In the genomic region with DNA sequence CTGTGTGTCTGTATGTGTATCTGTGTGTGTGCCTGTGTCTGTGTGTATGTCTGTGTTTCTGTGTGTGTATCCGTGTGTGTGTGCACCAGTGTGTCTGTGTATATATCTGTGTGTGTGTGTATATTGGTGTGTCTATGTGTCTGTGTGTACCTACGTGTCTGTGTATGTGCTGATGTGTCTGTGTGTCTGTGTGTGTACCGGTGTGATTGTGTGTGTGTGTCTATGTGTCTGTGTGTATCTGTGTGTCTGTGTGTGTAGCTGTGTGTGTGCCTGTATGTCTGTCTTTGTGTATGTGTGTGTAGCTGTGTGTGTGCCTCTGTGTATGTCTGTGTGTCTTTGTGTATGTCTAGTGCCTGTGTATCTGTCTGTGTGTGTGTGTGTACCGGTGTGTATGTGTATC, we compare ENCODE assay signal across 19 cellular contexts. TPM values are rescaled to one million over a fixed set of nuclear protein-coding genes. Genes with fewer than 3 reads are reported as not detected.
DNase-seq lines count a peak whose midpoint lies in the region; ATAC-seq, FAIRE-seq and TF ChIP-seq lines count a peak whose summit lies in the region.
"Had no signal": no experiment of that assay in that cellular context is flagged by ENCODE, and none has a peak within 500 bp of the region (broad histone marks: within the 10 kb centered on the region; RNA-seq: fewer than 3 reads in every experiment).

No MANE protein-coding gene starts in this region.

- H2BK5ac ChIP-seq in neuronal stem cell (ENCODE audit: low read length) = no peak overlapping the region

- H4K20me1 ChIP-seq in HepG2 (ENCODE audit: insufficient read depth, low read length) = no peaks in the 10 kb centered on the region

- H3K9me3 Mint-ChIP-seq in nephron progenitor cell = no peaks in the 10 kb centered on the region
- H3K9me3 Mint-ChIP-seq: CD8-positive, alpha-beta T cell; IgD-negative memory B cell had no signal

- no peak overlapping the region for H2BK15ac ChIP-seq in neuronal stem cell (ENCODE audit: low read length)

- in situ Hi-C loops in HepG2 (cut with HindIII; ENCODE audit: extremely low pct_ligation_motif_present, low pct_unique_long_range_greater_than_20kb) = no loop called here

- TF ChIP-seq POLR2A in HepG2 (IDR thresholded peaks at IDR 0.05; ENCODE audit: insufficient read depth in 1 of 2, low read depth in 2 of 2, low read length in 2 of 2) = no peak
- no peak for TF ChIP-seq POLR2A in right lobe of liver (IDR thresholded peaks at IDR 0.05)

- no peak overlapping the region for H3K18ac ChIP-seq in neuronal stem cell (ENCODE audit: low read length)

- H3K27me3 Mint-ChIP-seq in nephron progenitor cell (ENCODE audit: low read depth, poor library complexity) = peaks cover 40% of the 10 kb centered on the region

- no peak for TF ChIP-seq RAD21 in HepG2 (CRISPR knock-in tag; IDR thresholded peaks at IDR 0.05)

- H3K9ac ChIP-seq in HepG2 (ENCODE audit: insufficient read depth, low read depth, low read length) (no peak overlapping the region), neuronal stem cell (ENCODE audit: low read depth, low read length, poor library complexity) (no peak overlapping the region)
- H3K9ac ChIP-seq: KMS-11 had no signal

- H4K8ac ChIP-seq in neuronal stem cell (ENCODE audit: low read depth, low read length) = no peak overlapping the region

- BruUV-seq in HepG2 (replicated peaks; lab: Mats Ljungman, UMichigan) = no TSS peak

- no peaks in the 10 kb centered on the region for H3K4me1 Mint-ChIP-seq in nephron progenitor cell
- H3K4me1 Mint-ChIP-seq: CD14-positive monocyte, IgD-negative memory B cell had no signal

- POLR2A ChIA-PET in HepG2 (lab: Yijun Ruan, JAX) = no interaction called here

- H3K27me3 ChIP-seq in HepG2 (ENCODE audit: control insufficient read depth in 1 of 2, insufficient read depth in 2 of 2, low read length in 2 of 2) = 0 out of 5 replicates have a peak, but pooled peaks cover 0 to 1% of the 10 kb centered on the region in 2 experiments
- no peaks in the 10 kb centered on the region for H3K27me3 ChIP-seq in right lobe of liver
- peaks cover under 1% of the 10 kb centered on the region for H3K27me3 ChIP-seq in bronchial epithelial cell (ENCODE audit: control insufficient read depth, insufficient read depth, low read length)
- peaks cover 0 to 17% (median 0%) of the 10 kb centered on the region in 3 experiments for H3K27me3 ChIP-seq in neuronal stem cell (ENCODE audit: control insufficient read depth in 3 of 3, insufficient read depth in 3 of 3, low read depth in 1 of 3, low read length in 3 of 3)

- no peak overlapping the region for H2AK5ac ChIP-seq in neuronal stem cell (ENCODE audit: low read depth, low read length)

- H3K4ac ChIP-seq in neuronal stem cell (ENCODE audit: low read length) = no peak overlapping the region

- no peak overlapping the region for H2BK12ac ChIP-seq in neuronal stem cell (ENCODE audit: low read length)

- no peaks in the 10 kb centered on the region for H3K36me3 Mint-ChIP-seq in nephron progenitor cell (ENCODE audit: low read depth)
- H3K36me3 Mint-ChIP-seq: CD14-positive monocyte; CD8-positive, alpha-beta T cell; IgD-negative memory B cell had no signal

- DNase-seq in HepG2 (ENCODE audit: low spot score) (no peak), right lobe of liver (no peak), bronchial epithelial cell (ENCODE audit: low read depth) (no peak), neuronal stem cell (ENCODE audit: low spot score) (no peak), HTR-8/SVneo (ENCODE audit: insufficient read length, low spot score) (no peak), DMS153 treated with DMSO at 0.1 percent for 48 hours (lab: John Stamatoyannopoulos, UW; ENCODE audit: unreplicated experiment) (no peak), nephron progenitor cell (no peak)
- DNase-seq in activated CD8-positive, alpha-beta memory T cell treated with anti-CD3 and anti-CD28 coated beads for 24 hours = no peak
- DNase-seq: CD8-positive, alpha-beta T cell; COR-L47; DMS53; GF-D8; HCEC 1CT had no signal

- no peak overlapping the region for H3K27ac Mint-ChIP-seq in nephron progenitor cell
- H3K27ac Mint-ChIP-seq: CD14-positive monocyte; CD8-positive, alpha-beta T cell; IgD-negative memory B cell had no signal

- TF ChIP-seq EP300 in HepG2 (IDR thresholded peaks at IDR 0.05; ENCODE audit: low read depth in 2 of 2, low read length in 2 of 2) (no peak), HepG2 (CRISPR knock-in tag; IDR thresholded peaks at IDR 0.05; ENCODE audit: borderline replicate concordance) (no peak)

- H3K4me3 ChIP-seq in HepG2 (replicated peaks in 1 of 3; ENCODE audit: insufficient read depth in 1 of 3, low read depth in 2 of 3, low read length in 3 of 3) (no peak overlapping the region), right lobe of liver (no peak overlapping the region), bronchial epithelial cell (ENCODE audit: low read depth, low read length) (no peak overlapping the region), neuronal stem cell (ENCODE audit: low read length in 2 of 2) (peak overlapping the region in 1 of 2 donors; percentile 64)

- no peak overlapping the region for H3K4me3 Mint-ChIP-seq in nephron progenitor cell
- H3K4me3 Mint-ChIP-seq: CD14-positive monocyte; CD8-positive, alpha-beta T cell; IgD-negative memory B cell had no signal

- ATAC-seq in HepG2 (no peak), right lobe of liver (no peak)
- ATAC-seq: CD8-positive, alpha-beta T cell had no signal

- no peaks in the 10 kb centered on the region for H3K9me3 ChIP-seq in HepG2 (ENCODE audit: low read length)
- no peaks in the 10 kb centered on the region for H3K9me3 ChIP-seq in right lobe of liver
- H3K9me3 ChIP-seq in neuronal stem cell (replicated peaks in 1 of 2; ENCODE audit: control insufficient read depth in 2 of 2, insufficient read depth in 1 of 2, low read depth in 1 of 2, low read length in 2 of 2) = peaks cover 0 to 3% of the 10 kb centered on the region in 2 donors

- no peak overlapping the region for H2BK120ac ChIP-seq in neuronal stem cell (ENCODE audit: low read depth, low read length)

- intact Hi-C loops in HepG2 (cut with micrococcal nuclease; ENCODE audit: unreplicated experiment) = no loop called here
- intact Hi-C loops in right lobe of liver (cut with DNase I) = no loop called here

- TF ChIP-seq CTCF in HepG2 (CRISPR knock-in tag; IDR thresholded peaks at IDR 0.05) (no peak), right lobe of liver (IDR thresholded peaks at IDR 0.05) (no peak), bronchial epithelial cell (IDR thresholded peaks at IDR 0.05; ENCODE audit: insufficient read depth, low read length, severe bottlenecking) (no peak), nephron progenitor cell (IDR thresholded peaks at IDR 0.05) (no peak)

- 75% methylated on average over 4 of the region's 4 CpGs for WGBS in HepG2 (ENCODE audit: low lambda C conversion rate)
- WGBS in right lobe of liver (ENCODE audit: insufficient coverage, low coverage, low lambda C conversion rate, missing lambda C conversion rate) = 76% methylated on average over 3 of the region's 4 CpGs
- WGBS in neuronal stem cell (ENCODE audit: extremely low coverage in 2 of 2, insufficient read length in 2 of 2, insufficient replicate concordance in 1 of 2), 2 donors = no CpG with 5 or more reads among the region's 4 CpGs

- H4K91ac ChIP-seq in neuronal stem cell (ENCODE audit: low read depth, low read length, poor library complexity) = peak overlapping the region; percentile 6

- H3K4me2 ChIP-seq in HepG2 (ENCODE audit: low read depth, low read length) (no peak overlapping the region), neuronal stem cell (ENCODE audit: insufficient read depth, low read length, poor library complexity, severe bottlenecking) (no peak overlapping the region)
- H3K4me2 ChIP-seq: KMS-11 had no signal

- H3K23ac ChIP-seq in neuronal stem cell (ENCODE audit: low read depth, low read length, poor library complexity) = no peak overlapping the region

- H3K27ac ChIP-seq in HepG2 (ENCODE audit: extremely low read length, insufficient read depth, low read length) = no peak overlapping the region
- H3K27ac ChIP-seq in right lobe of liver = no peak overlapping the region
- no peak overlapping the region for H3K27ac ChIP-seq in neuronal stem cell (replicated peaks; ENCODE audit: low read length)
- H3K27ac ChIP-seq: 22Rv1, HL-60, KMS-11 had no signal

- no peak overlapping the region for H3K14ac ChIP-seq in neuronal stem cell (ENCODE audit: low read length)

- CTCF ChIA-PET in HepG2 (lab: Yijun Ruan, JAX; ENCODE audit: low intra/inter-chr PET ratio, low total read pairs) = no interaction called here

- H3K36me3 ChIP-seq in HepG2 (replicated peaks in 1 of 2; ENCODE audit: control insufficient read depth in 1 of 2, insufficient read depth in 2 of 2, low read length in 2 of 2) (no peaks in the 10 kb centered on the region), right lobe of liver (no peaks in the 10 kb centered on the region), bronchial epithelial cell (ENCODE audit: control insufficient read depth, insufficient read depth, low read length) (no peaks in the 10 kb centered on the region), neuronal stem cell (replicated peaks in 1 of 2; ENCODE audit: control insufficient read depth in 2 of 2, insufficient read depth in 2 of 2, low read length in 2 of 2) (no peaks in the 10 kb centered on the region)

- FAIRE-seq in HepG2 (lab: Jason Lieb, UNC) (peak; percentile 30), bronchial epithelial cell (lab: Jason Lieb, UNC) (peak; percentile 98), HTR-8/SVneo (lab: Jason Lieb, UNC) (no peak)
- FAIRE-seq: D721Med had no signal

- H3K79me1 ChIP-seq in neuronal stem cell (ENCODE audit: low read depth, low read length) = no peaks in the 10 kb centered on the region

- H3K4me1 ChIP-seq in HepG2 (ENCODE audit: insufficient read depth, low read length) (no peaks in the 10 kb centered on the region), right lobe of liver (no peaks in the 10 kb centered on the region), neuronal stem cell (ENCODE audit: control insufficient read depth in 2 of 2, insufficient read depth in 1 of 2, low read depth in 1 of 2, low read length in 2 of 2) (peaks cover 4 to 5% of the 10 kb centered on the region in 2 donors)

- H2AFZ ChIP-seq in HepG2 (ENCODE audit: low read length) (no peak overlapping the region), neuronal stem cell (ENCODE audit: low read length) (no peak overlapping the region)

- H3K79me2 ChIP-seq in HepG2 (ENCODE audit: insufficient read depth, low read length) = no peaks in the 10 kb centered on the region

RNA-seq across cellular contexts. Expression of a gene that starts 32.0 kb away (rescaled TPM):
- 38.6 and 44.3 TPM in 2 replicates for total RNA-seq in HepG2 (2016; rRNA removed; fragmentation: Illumina TruSeq; extraction: Trizol)
- 53.6 and 65.2 TPM in 2 replicates for total RNA-seq in HepG2 (2016; cell fraction: cytosol; rRNA removed; fragmentation: Illumina TruSeq; extraction: Trizol; ENCODE audit: low read depth)
- total RNA-seq in HepG2 (2016; cell fraction: insoluble cytoplasmic fraction; rRNA removed; fragmentation: Illumina TruSeq; extraction: Trizol) = 39.6 and 42.8 TPM in 2 replicates
- total RNA-seq in HepG2 (2016; cell fraction: membrane; rRNA removed; fragmentation: Illumina TruSeq; extraction: Trizol) = 110 and 117 TPM in 2 replicates
- 21.4 and 29.3 TPM in 2 replicates for total RNA-seq in HepG2 (2016; cell fraction: nucleus; rRNA removed; fragmentation: Illumina TruSeq; extraction: Trizol)
- polyA plus RNA-seq in HepG2 (2011; rRNA removed) = 32.7 and 38.0 TPM in 2 replicates
- polyA plus RNA-seq in HepG2 (2011; cell fraction: cytosol; rRNA removed) = 27.0 and 40.8 TPM in 2 replicates
- polyA plus RNA-seq in HepG2 (2011; cell fraction: nucleus; rRNA removed) = 23.2 and 28.1 TPM in 2 replicates
- polyA plus RNA-seq in HepG2 (2012) = 108 and 112 TPM in 2 replicates
- 238 and 250 TPM in 2 replicates for polyA plus RNA-seq in HepG2 (2016; cell fraction: cytosol; fragmentation: Illumina TruSeq; extraction: Trizol; ENCODE audit: low read depth)
- polyA plus RNA-seq in HepG2 (2016; cell fraction: insoluble cytoplasmic fraction; fragmentation: Illumina TruSeq; extraction: Trizol; ENCODE audit: low read depth) = 120 and 152 TPM in 2 replicates
- polyA plus RNA-seq in HepG2 (2016; cell fraction: membrane; fragmentation: Illumina TruSeq; extraction: Trizol; ENCODE audit: low read depth) = 340 and 368 TPM in 2 replicates
- polyA plus RNA-seq in HepG2 (2016; cell fraction: nucleus; fragmentation: Illumina TruSeq; extraction: Trizol; ENCODE audit: insufficient read depth, low read depth) = 110 and 112 TPM in 2 replicates
- 0.12 and 20.9 TPM in 2 replicates for polyA minus RNA-seq in HepG2 (2011; rRNA and poly(A)+ RNA removed; ENCODE audit: low replicate concordance)
- polyA minus RNA-seq in HepG2 (2011; cell fraction: cytosol; rRNA and poly(A)+ RNA removed) = 34.7 and 39.2 TPM in 2 replicates
- polyA minus RNA-seq in HepG2 (2011; cell fraction: nucleus; rRNA and poly(A)+ RNA removed) = 19.4 and 21.5 TPM in 2 replicates
- 10 to 100 TPM; 10.4 to 30.2 (median 20.1) TPM for total RNA-seq in right lobe of liver
- 6.9 and 11.3 TPM in 2 replicates for total RNA-seq in bronchial epithelial cell
- polyA plus RNA-seq in neuronal stem cell (2013, experiment 1 of 2) = 61.9 TPM
- 63.1 TPM for polyA plus RNA-seq in neuronal stem cell (2013, experiment 2 of 2)
- polyA plus RNA-seq: CD14-positive monocyte had no signal

RNA-seq across cellular contexts. Expression of a gene that starts 53.9 kb away (rescaled TPM):
- total RNA-seq in HepG2 (2016; rRNA removed; fragmentation: Illumina TruSeq; extraction: Trizol) (13.5 and 26.5 TPM in 2 replicates), right lobe of liver (10 to 100 TPM; 14.4 to 33.6 (median 16.7) TPM), bronchial epithelial cell (22.1 and 25.7 TPM in 2 replicates)
- total RNA-seq in HepG2 (2016; cell fraction: cytosol; rRNA removed; fragmentation: Illumina TruSeq; extraction: Trizol; ENCODE audit: low read depth) = 3.2 TPM in 2 replicates
- 14.3 and 26.3 TPM in 2 replicates for total RNA-seq in HepG2 (2016; cell fraction: insoluble cytoplasmic fraction; rRNA removed; fragmentation: Illumina TruSeq; extraction: Trizol)
- total RNA-seq in HepG2 (2016; cell fraction: membrane; rRNA removed; fragmentation: Illumina TruSeq; extraction: Trizol) = 8.5 and 8.6 TPM in 2 replicates
- 23.1 and 27.3 TPM in 2 replicates for total RNA-seq in HepG2 (2016; cell fraction: nucleus; rRNA removed; fragmentation: Illumina TruSeq; extraction: Trizol)
- 21.5 and 27.5 TPM in 2 replicates for polyA plus RNA-seq in HepG2 (2011; rRNA removed)
- polyA plus RNA-seq in HepG2 (2011; cell fraction: cytosol; rRNA removed) = 23.9 and 24.3 TPM in 2 replicates
- polyA plus RNA-seq in HepG2 (2011; cell fraction: nucleus; rRNA removed) = 10.0 and 11.8 TPM in 2 replicates
- polyA plus RNA-seq in HepG2 (2012) = 14.9 and 20.0 TPM in 2 replicates
- polyA plus RNA-seq in HepG2 (2016; cell fraction: cytosol; fragmentation: Illumina TruSeq; extraction: Trizol; ENCODE audit: low read depth) = 2.4 and 2.6 TPM in 2 replicates
- polyA plus RNA-seq in HepG2 (2016; cell fraction: insoluble cytoplasmic fraction; fragmentation: Illumina TruSeq; extraction: Trizol; ENCODE audit: low read depth) = 11.3 and 11.9 TPM in 2 replicates
- polyA plus RNA-seq in HepG2 (2016; cell fraction: membrane; fragmentation: Illumina TruSeq; extraction: Trizol; ENCODE audit: low read depth) = 4.4 and 5.3 TPM in 2 replicates
- polyA plus RNA-seq in HepG2 (2016; cell fraction: nucleus; fragmentation: Illumina TruSeq; extraction: Trizol; ENCODE audit: insufficient read depth, low read depth) = 30.1 and 33.2 TPM in 2 replicates
- 40.2 and 48.7 TPM in 2 replicates for polyA minus RNA-seq in HepG2 (2011; rRNA and poly(A)+ RNA removed; ENCODE audit: low replicate concordance)
- 14.6 and 15.2 TPM in 2 replicates for polyA minus RNA-seq in HepG2 (2011; cell fraction: cytosol; rRNA and poly(A)+ RNA removed)
- polyA minus RNA-seq in HepG2 (2011; cell fraction: nucleus; rRNA and poly(A)+ RNA removed) = 14.5 TPM in 2 replicates
- 10.7 TPM for polyA plus RNA-seq in neuronal stem cell (2013, experiment 1 of 2)
- polyA plus RNA-seq in neuronal stem cell (2013, experiment 2 of 2) = 10.3 TPM
